In the genomic region with DNA sequence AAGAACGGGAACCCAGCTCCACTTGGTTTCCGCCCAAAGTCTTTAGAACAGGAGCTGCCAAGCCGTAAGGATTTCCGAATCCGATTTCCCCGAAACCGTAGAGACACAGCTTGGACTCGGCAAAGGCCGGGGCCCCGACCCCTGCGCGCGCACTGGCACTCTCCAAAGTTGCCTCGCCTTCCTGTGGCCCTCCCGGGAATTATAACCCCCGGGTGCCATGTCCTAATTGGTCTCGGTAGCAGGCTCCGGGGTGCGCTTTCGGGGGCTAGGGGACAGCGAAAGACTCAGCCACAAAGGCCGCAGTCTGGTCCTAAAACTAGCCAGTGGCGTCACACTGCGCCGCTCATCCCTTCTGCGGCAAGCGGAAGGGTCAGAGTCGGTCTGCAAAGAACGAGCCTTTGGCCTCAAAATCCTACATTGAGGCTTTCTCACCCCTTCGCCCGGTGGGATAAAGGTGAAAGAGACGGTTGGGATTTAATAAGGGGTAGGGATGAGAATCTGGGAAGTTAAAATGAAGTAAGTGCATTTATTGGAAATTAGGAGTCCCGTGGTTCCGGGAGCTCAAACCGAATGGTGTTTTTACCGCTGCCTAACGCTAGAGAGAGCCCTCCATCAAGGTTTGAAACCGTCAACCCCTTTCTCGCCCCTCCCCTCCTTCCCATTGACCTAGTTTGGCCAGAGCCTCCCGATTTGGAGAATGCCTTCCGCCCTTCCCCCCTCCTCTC, we compare ENCODE assay signal across 8 cellular contexts. TPM values are rescaled to one million over a fixed set of nuclear protein-coding genes. Genes with fewer than 3 reads are reported as not detected.
DNase-seq lines count a peak whose midpoint lies in the region; ATAC-seq, FAIRE-seq and TF ChIP-seq lines count a peak whose summit lies in the region.

No MANE protein-coding gene starts in this region.

- H3K27me3 ChIP-seq in PC-9 (ENCODE audit: insufficient read depth, low read depth): no peaks in the 10 kb centered on the region
- H3K27me3 ChIP-seq in testis: no peaks in the 10 kb centered on the region

- peak overlapping the region; percentile 99 for H3K4me3 Mint-ChIP-seq in natural killer cell

- TF ChIP-seq POLR2A in testis (IDR thresholded peaks at IDR 0.05): no peak

- peak; percentile 40 for DNase-seq in D721Med (ENCODE audit: insufficient read length, low spot score)
- DNase-seq in PC-9: peak; percentile 82 to 87
- DNase-seq in activated naive CD4-positive, alpha-beta T cell (lab: John Stamatoyannopoulos, UW): peak; percentile 10 to 37 (median 22)
- peak; percentile 91 for DNase-seq in fibroblast of the conjunctiva (ENCODE audit: low read depth)
- DNase-seq in natural killer cell: peak; percentile 42
- DNase-seq in testis: peak; percentile 94

- CTCF ChIA-PET in PC-9 (lab: Charles Lee): interaction anchor here (0.5 to 4.6 kb wide), 14 partner anchors 11 to 1586 kb away, joined by 3 to 129 read pairs (median 4); no protein-coding TSS in a partner anchor

- H3K4me1 ChIP-seq in PC-9 (replicated peaks; ENCODE audit: insufficient read depth) (peaks cover 55% of the 10 kb centered on the region), testis (peaks cover 31% of the 10 kb centered on the region)

- no peaks in the 10 kb centered on the region for H3K27me3 Mint-ChIP-seq in natural killer cell (ENCODE audit: low read depth in 2 of 2)

- H3K9me3 Mint-ChIP-seq in natural killer cell: no peaks in the 10 kb centered on the region

- 0% methylated on average over 22 to 41 of the region's 41 CpGs for WGBS in testis, 2 donors

- H3K9me3 ChIP-seq in KOPT-K1 (ENCODE audit: insufficient read depth, low read length, poor library complexity, severe bottlenecking) (no peaks in the 10 kb centered on the region), PC-9 (ENCODE audit: insufficient read depth, low read depth) (no peaks in the 10 kb centered on the region), testis (no peaks in the 10 kb centered on the region)

- BruUV-seq in PC-9 (replicated peaks; lab: Mats Ljungman, UMichigan): TSS peak; percentile 64

- peak overlapping the region; percentile 46; the same call in 1 of the 2 replicates for H2AFZ ChIP-seq in PC-9

- POLR2A ChIA-PET in PC-9 (lab: Charles Lee; ENCODE audit: unreplicated experiment): interaction anchor here (0.7 kb wide), 2 partner anchors 177 to 1513 kb away, joined by 3 read pairs; no protein-coding TSS in a partner anchor

- intact Hi-C loops in PC-9 (cut with micrococcal nuclease; ENCODE audit: unreplicated experiment) (loop anchor here (1.0 to 10.0 kb wide), 6 partner anchors 942 to 1586 kb away; no protein-coding TSS in a partner anchor), natural killer cell (cut with micrococcal nuclease) (loop anchor here (1.0 kb wide), 4 partner anchors 1216 to 1410 kb away; no protein-coding TSS in a partner anchor), testis (cut with DNase I; ENCODE audit: low total_unique reads) (loop anchor here (5.0 kb wide), 1 partner anchor 314 kb away; no protein-coding TSS in a partner anchor)

- H3K27ac Mint-ChIP-seq in natural killer cell: peak overlapping the region; percentile 97 to 100

- no peaks in the 10 kb centered on the region for H3K9me2 ChIP-seq in PC-9 (ENCODE audit: insufficient read depth)

- H3K36me3 Mint-ChIP-seq in natural killer cell: no peaks in the 10 kb centered on the region

- peaks cover 57 to 61% of the 10 kb centered on the region in 2 donors for H3K4me1 Mint-ChIP-seq in natural killer cell

- H3K79me2 ChIP-seq in PC-9 (ENCODE audit: low read depth): peaks cover 100% of the 10 kb centered on the region

- TF ChIP-seq CTCF in D721Med (IDR thresholded peaks at IDR 0.05; ENCODE audit: insufficient read depth, missing control alignments) (peak; percentile 90), PC-9 (conservative IDR thresholded peaks at IDR 0.05) (peak; percentile 85), natural killer cell (IDR thresholded peaks at IDR 0.05) (peak; percentile 71), testis (IDR thresholded peaks at IDR 0.05) (peak; percentile 35 to 75 (median 61))

- H3K4me3 ChIP-seq in PC-9 (peak overlapping the region; percentile 53), testis (peak overlapping the region; percentile 78 to 87)

- H3K27ac ChIP-seq in KOPT-K1 (ENCODE audit: low read depth, low read length, poor library complexity, severe bottlenecking): peak overlapping the region; percentile 99
- H3K27ac ChIP-seq in PC-9: 0 out of 2 replicates have a peak overlapping the region, but pooled peaks have one; percentile 3
- peak overlapping the region; percentile 97 for H3K27ac ChIP-seq in testis

- no peak for FAIRE-seq in D721Med (lab: Jason Lieb, UNC)

- ATAC-seq in GM21723 (IDR thresholded peaks at IDR 0.05; ENCODE audit: unreplicated experiment) (peak; percentile 59), natural killer cell (peak; percentile 53 to 66 (median 56))

- H4K20me1 ChIP-seq in PC-9 (ENCODE audit: insufficient read depth): peaks cover 50% of the 10 kb centered on the region

- peaks cover 21% of the 10 kb centered on the region; the same call in 1 of the 2 replicates for H3F3A ChIP-seq in PC-9 (ENCODE audit: insufficient read depth, low read depth)

- H3K36me3 ChIP-seq in KOPT-K1 (ENCODE audit: insufficient read depth, low read length): no peaks in the 10 kb centered on the region
- H3K36me3 ChIP-seq in PC-9 (ENCODE audit: low read depth): peaks cover 31% of the 10 kb centered on the region
- no peaks in the 10 kb centered on the region for H3K36me3 ChIP-seq in testis (ENCODE audit: low read depth, missing control alignments)

- peak overlapping the region; percentile 99 for H3K4me2 ChIP-seq in PC-9

RNA-seq across cellular contexts. Expression of a gene that starts 6.7 kb away (rescaled TPM):
- total RNA-seq in PC-9 (2021) (37.1 and 42.2 TPM in 2 replicates), natural killer cell (10 to 100 TPM; 41.0 to 59.0 (median 45.2) TPM), testis (10 to 100 TPM; 74.0 to 86.6 TPM)
- polyA plus RNA-seq in testis (ENCODE audit: insufficient read depth, low read depth, low replicate concordance): 34.5 TPM

RNA-seq across cellular contexts. Expression of a gene that starts 36.2 kb away (rescaled TPM):
- not detected in 2 replicates for total RNA-seq in PC-9 (2021)
- not detected for total RNA-seq in natural killer cell
- total RNA-seq in testis: under 1 TPM; 0.37 to 0.71 TPM
- 0.79 TPM for polyA plus RNA-seq in testis (ENCODE audit: insufficient read depth, low read depth, low replicate concordance)

Comparison
In these comparisons a context has a peak if more than half of its experiments do, and no peak if none do; other contexts are left out.
1. Peak in every context shown above with its lines: DNase-seq, ATAC-seq, H3K4me3 ChIP-seq and H3K27ac ChIP-seq.
2. DNase-seq: peak in every context shown above with its lines; median percentile 94 in testis; 91 in fibroblast of the conjunctiva; 84 in PC-9; 42 in natural killer cell; 40 in D721Med; 22 in activated naive CD4-positive, alpha-beta T cell.
3. H3K27ac ChIP-seq: peak in every context shown above with its lines; median percentile 99 in KOPT-K1; 97 in testis; 3 in PC-9.